Comparison of ENCODE assay signal across 13 cellular contexts in the genomic region with DNA sequence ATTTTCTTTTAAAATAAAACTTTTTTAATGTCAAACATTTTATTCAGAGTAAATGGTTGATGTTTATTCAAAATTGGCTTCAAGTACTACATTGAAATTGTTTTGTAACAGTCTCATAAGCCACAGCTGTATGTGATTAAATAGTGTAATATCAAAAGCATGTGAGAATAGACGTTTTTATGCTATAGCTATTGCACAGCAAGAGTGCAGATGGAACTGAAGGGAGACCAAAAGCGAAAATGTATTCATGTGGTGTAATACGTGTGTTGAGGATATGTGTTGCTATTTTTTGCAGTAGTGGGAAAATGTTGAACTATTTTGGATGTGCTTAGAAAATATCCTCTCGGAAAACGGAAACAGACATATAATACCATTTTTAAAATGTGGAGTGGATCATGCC. TPM values are rescaled to one million over a fixed set of nuclear protein-coding genes. Genes with fewer than 3 reads are reported as not detected.
A peak's percentile ranks its signal among the peaks of the same experiment; 100 is the strongest.
DNase-seq lines count a peak whose midpoint lies in the region; ATAC-seq, FAIRE-seq and TF ChIP-seq lines count a peak whose summit lies in the region.
"Had no signal": no experiment of that assay in that cellular context is flagged by ENCODE, and none has a peak within 500 bp of the region (broad histone marks: within the 10 kb centered on the region; RNA-seq: fewer than 3 reads in every experiment).

No MANE protein-coding gene starts in this region.

- intact Hi-C loops in activated CD4-positive, alpha-beta T cell treated with anti-CD3 and anti-CD28 coated beads for 36 hours (cut with DNase I, micrococcal nuclease), result no loop called here
- intact Hi-C loops in HepG2 (cut with micrococcal nuclease; ENCODE audit: unreplicated experiment), result no loop called here

- TF ChIP-seq RAD21 in HepG2 (CRISPR knock-in tag; IDR thresholded peaks at IDR 0.05), result no peak

- ATAC-seq in activated CD4-positive, alpha-beta T cell treated with anti-CD3 and anti-CD28 coated beads for 36 hours, result no peak
- no peak for ATAC-seq in HepG2

- no peaks in the 10 kb centered on the region for H3K27me3 ChIP-seq in ACC112 (ENCODE audit: insufficient read depth, low read length)
- H3K27me3 ChIP-seq in osteoblast (ENCODE audit: insufficient read depth, low read length), result no peaks in the 10 kb centered on the region
- H3K27me3 ChIP-seq in HepG2 (ENCODE audit: control insufficient read depth in 1 of 2, insufficient read depth in 2 of 2, low read length in 2 of 2), result peaks cover 0 to 3% of the 10 kb centered on the region in 2 experiments; a peak in 1 of 5 replicates
- H3K27me3 ChIP-seq: BLaER1 treated with 17β-estradiol and CSF1 and Interleukin-3, amounts not matched to agents 10 nM and 100 nM had no signal

- peak overlapping the region; percentile 64 for H3K4me3 ChIP-seq in ACC112 (ENCODE audit: low read depth, low read length)
- H3K4me3 ChIP-seq in osteoblast (ENCODE audit: insufficient read depth, low read length), result peak overlapping the region; percentile 65
- H3K4me3 ChIP-seq in HepG2 (replicated peaks in 1 of 3; ENCODE audit: insufficient read depth in 1 of 3, low read depth in 2 of 3, low read length in 3 of 3), result no peak overlapping the region
- H3K4me3 ChIP-seq: BLaER1 treated with 17β-estradiol and CSF1 and Interleukin-3, amounts not matched to agents 10 nM and 100 nM had no signal

- TF ChIP-seq CTCF in osteoblast (IDR thresholded peaks at IDR 0.05; ENCODE audit: extremely low read depth, low read depth, low read length) (no peak), HepG2 (CRISPR knock-in tag; IDR thresholded peaks at IDR 0.05) (no peak)

- H3K4me3 Mint-ChIP-seq in activated CD4-positive, alpha-beta T cell treated with anti-CD3 and anti-CD28 coated beads for 36 hours, result no peak overlapping the region

- H3K27ac Mint-ChIP-seq in activated CD4-positive, alpha-beta T cell treated with anti-CD3 and anti-CD28 coated beads for 36 hours, result no peak overlapping the region

- H4K20me1 ChIP-seq in osteoblast (ENCODE audit: insufficient read depth, low read length) (no peaks in the 10 kb centered on the region), HepG2 (ENCODE audit: insufficient read depth, low read length) (no peaks in the 10 kb centered on the region)
- H4K20me1 ChIP-seq: BLaER1 treated with 17β-estradiol and CSF1 and Interleukin-3, amounts not matched to agents 10 nM and 100 nM had no signal

- BruUV-seq in HepG2 (replicated peaks; lab: Mats Ljungman, UMichigan), result no TSS peak

- 2% methylated on average over 5 of the region's 5 CpGs for WGBS in HepG2 (ENCODE audit: low lambda C conversion rate)

- in situ Hi-C loops in HepG2 (cut with HindIII; ENCODE audit: extremely low pct_ligation_motif_present, low pct_unique_long_range_greater_than_20kb), result no loop called here

- no peak for TF ChIP-seq POLR2A in HepG2 (IDR thresholded peaks at IDR 0.05; ENCODE audit: insufficient read depth in 1 of 2, low read depth in 2 of 2, low read length in 2 of 2)

- no peaks in the 10 kb centered on the region for H3K36me3 Mint-ChIP-seq in activated CD4-positive, alpha-beta T cell treated with anti-CD3 and anti-CD28 coated beads for 36 hours (ENCODE audit: low read depth)

- H2AFZ ChIP-seq in ACC112 (ENCODE audit: low read length, unreplicated experiment), result no peak overlapping the region
- H2AFZ ChIP-seq in osteoblast (ENCODE audit: low read length), result peak overlapping the region; percentile 40
- H2AFZ ChIP-seq in HepG2 (ENCODE audit: low read length), result no peak overlapping the region

- peaks cover 26% of the 10 kb centered on the region for H3K4me1 Mint-ChIP-seq in activated CD4-positive, alpha-beta T cell treated with anti-CD3 and anti-CD28 coated beads for 36 hours

- FAIRE-seq in endometrium (lab: Jason Lieb, UNC) (peak; percentile 57), HepG2 (lab: Jason Lieb, UNC) (no peak)
- FAIRE-seq: GM19239 had no signal

- no peaks in the 10 kb centered on the region for H3K9me3 Mint-ChIP-seq in activated CD4-positive, alpha-beta T cell treated with anti-CD3 and anti-CD28 coated beads for 36 hours (ENCODE audit: low read depth)

- TF ChIP-seq EP300 in HepG2 (IDR thresholded peaks at IDR 0.05; ENCODE audit: low read depth in 2 of 2, low read length in 2 of 2) (no peak), HepG2 (CRISPR knock-in tag; IDR thresholded peaks at IDR 0.05; ENCODE audit: borderline replicate concordance) (no peak)

- H3K36me3 ChIP-seq in ACC112 (ENCODE audit: insufficient read depth, low read length) (no peaks in the 10 kb centered on the region), osteoblast (ENCODE audit: insufficient read depth, low read length) (no peaks in the 10 kb centered on the region), HepG2 (replicated peaks in 1 of 2; ENCODE audit: control insufficient read depth in 1 of 2, insufficient read depth in 2 of 2, low read length in 2 of 2) (no peaks in the 10 kb centered on the region)
- H3K36me3 ChIP-seq: BLaER1 treated with 17β-estradiol and CSF1 and Interleukin-3, amounts not matched to agents 10 nM and 100 nM had no signal

- POLR2A ChIA-PET in activated CD4-positive, alpha-beta T cell treated with anti-CD3 and anti-CD28 coated beads for 36 hours (lab: Charles Lee), result interaction anchor here (0.5 kb wide), 1 partner anchor 578 kb away, joined by 3 read pairs; no protein-coding TSS in a partner anchor
- POLR2A ChIA-PET in HepG2 (lab: Yijun Ruan, JAX), result no interaction called here

- H3K4me1 ChIP-seq in ACC112 (ENCODE audit: control insufficient read depth, insufficient read depth, low read length, unreplicated experiment), result peaks cover 42% of the 10 kb centered on the region
- peaks cover 50% of the 10 kb centered on the region for H3K4me1 ChIP-seq in osteoblast (ENCODE audit: insufficient read depth, low read length)
- peaks cover 13% of the 10 kb centered on the region for H3K4me1 ChIP-seq in HepG2 (ENCODE audit: insufficient read depth, low read length)

- CTCF ChIA-PET in activated CD4-positive, alpha-beta T cell treated with anti-CD3 and anti-CD28 coated beads for 36 hours (lab: Charles Lee), result no interaction called here
- CTCF ChIA-PET in HepG2 (lab: Yijun Ruan, JAX; ENCODE audit: low intra/inter-chr PET ratio, low total read pairs), result no interaction called here

- H3K9ac ChIP-seq in HepG2 (ENCODE audit: insufficient read depth, low read depth, low read length), result no peak overlapping the region
- H3K9ac ChIP-seq: BLaER1 treated with 17β-estradiol and CSF1 and Interleukin-3, amounts not matched to agents 10 nM and 100 nM had no signal

- DNase-seq in LHCN-M2 (ENCODE audit: low read depth) (peak; percentile 41), osteoblast (ENCODE audit: insufficient read length, low spot score, missing footprints) (no peak), AML-193 (lab: John Stamatoyannopoulos, UW) (no peak), NCI-H524 treated with DMSO at 0.1 percent for 48 hours (lab: John Stamatoyannopoulos, UW) (no peak), HepG2 (ENCODE audit: low spot score) (no peak)
- no peak for DNase-seq in activated CD4-positive, alpha-beta T cell treated with anti-CD3 and anti-CD28 coated beads for 36 hours
- DNase-seq: NCI-H524; stimulated activated CD4-positive, alpha-beta T cell treated with anti-CD3 and anti-CD28 coated beads, Interleukin-15, amount 100 ng/mL, for 24 hours had no signal

- H3K9me3 ChIP-seq in osteoblast (ENCODE audit: low read depth, low read length), result no peaks in the 10 kb centered on the region
- H3K9me3 ChIP-seq in HepG2 (ENCODE audit: low read length), result no peaks in the 10 kb centered on the region
- H3K9me3 ChIP-seq: BLaER1 treated with 17β-estradiol and CSF1 and Interleukin-3, amounts not matched to agents 10 nM and 100 nM had no signal

- H3K27ac ChIP-seq in ACC112 (ENCODE audit: low read depth, low read length), result peak overlapping the region; percentile 48
- H3K27ac ChIP-seq in osteoblast (ENCODE audit: low read depth, low read length), result peak overlapping the region; percentile 74
- no peak overlapping the region for H3K27ac ChIP-seq in HepG2 (ENCODE audit: extremely low read length, insufficient read depth, low read length)
- H3K27ac ChIP-seq: BLaER1 treated with 17β-estradiol and CSF1 and Interleukin-3, amounts not matched to agents 10 nM and 100 nM; HL-60 had no signal

- H3K4me2 ChIP-seq in osteoblast (ENCODE audit: insufficient read depth, low read length) (peak overlapping the region; percentile 89), HepG2 (ENCODE audit: low read depth, low read length) (no peak overlapping the region)
- H3K4me2 ChIP-seq: BLaER1 treated with 17β-estradiol and CSF1 and Interleukin-3, amounts not matched to agents 10 nM and 100 nM had no signal

- H3K27me3 Mint-ChIP-seq in activated CD4-positive, alpha-beta T cell treated with anti-CD3 and anti-CD28 coated beads for 36 hours, result peaks cover 16% of the 10 kb centered on the region

- peaks cover 94% of the 10 kb centered on the region for H3K79me2 ChIP-seq in ACC112 (ENCODE audit: control insufficient read depth, insufficient read depth, low read length, unreplicated experiment)
- peaks cover 98% of the 10 kb centered on the region for H3K79me2 ChIP-seq in osteoblast (ENCODE audit: insufficient read depth, low read length)
- no peaks in the 10 kb centered on the region for H3K79me2 ChIP-seq in HepG2 (ENCODE audit: insufficient read depth, low read length)

RNA-seq across cellular contexts. Expression of a gene that starts 6.0 kb away (rescaled TPM):
- total RNA-seq in LHCN-M2 (2014; rRNA removed), result 13.3 and 13.8 TPM in 2 replicates
- 11.7 TPM for polyA plus RNA-seq in LHCN-M2 (2012)
- total RNA-seq in osteoblast, result 80.4 and 81.1 TPM in 2 replicates
- 1 to 10 TPM; 1.5 to 2.0 TPM for total RNA-seq in activated CD4-positive, alpha-beta T cell treated with anti-CD3 and anti-CD28 coated beads for 36 hours
- total RNA-seq in HepG2 (2016; rRNA removed; fragmentation: Illumina TruSeq; extraction: Trizol), result not detected in 2 replicates
- total RNA-seq in HepG2 (2016; cell fraction: cytosol; rRNA removed; fragmentation: Illumina TruSeq; extraction: Trizol; ENCODE audit: low read depth), result not detected in 2 replicates
- 0.02 TPM in 1 of 2 replicates, not detected in the other for total RNA-seq in HepG2 (2016; cell fraction: insoluble cytoplasmic fraction; rRNA removed; fragmentation: Illumina TruSeq; extraction: Trizol)
- not detected in 2 replicates for total RNA-seq in HepG2 (2016; cell fraction: membrane; rRNA removed; fragmentation: Illumina TruSeq; extraction: Trizol)
- not detected in 2 replicates for total RNA-seq in HepG2 (2016; cell fraction: nucleus; rRNA removed; fragmentation: Illumina TruSeq; extraction: Trizol)
- not detected in 2 replicates for polyA plus RNA-seq in HepG2 (2011; rRNA removed)
- 0.05 TPM in 1 of 2 replicates, not detected in the other for polyA plus RNA-seq in HepG2 (2011; cell fraction: cytosol; rRNA removed)
- polyA plus RNA-seq in HepG2 (2011; cell fraction: nucleus; rRNA removed), result not detected in 2 replicates
- polyA plus RNA-seq in HepG2 (2012), result 0.05 TPM in 1 of 2 replicates, not detected in the other
- polyA plus RNA-seq in HepG2 (2016; cell fraction: cytosol; fragmentation: Illumina TruSeq; extraction: Trizol; ENCODE audit: low read depth), result not detected in 2 replicates
- not detected in 2 replicates for polyA plus RNA-seq in HepG2 (2016; cell fraction: insoluble cytoplasmic fraction; fragmentation: Illumina TruSeq; extraction: Trizol; ENCODE audit: low read depth)
- not detected in 2 replicates for polyA plus RNA-seq in HepG2 (2016; cell fraction: membrane; fragmentation: Illumina TruSeq; extraction: Trizol; ENCODE audit: low read depth)
- not detected in 2 replicates for polyA plus RNA-seq in HepG2 (2016; cell fraction: nucleus; fragmentation: Illumina TruSeq; extraction: Trizol; ENCODE audit: insufficient read depth, low read depth)
- 18.6 TPM in 1 of 2 replicates, not detected in the other for polyA minus RNA-seq in HepG2 (2011; rRNA and poly(A)+ RNA removed; ENCODE audit: low replicate concordance)
- polyA minus RNA-seq in HepG2 (2011; cell fraction: cytosol; rRNA and poly(A)+ RNA removed), result not detected in 2 replicates
- 0.50 and 0.52 TPM in 2 replicates for polyA minus RNA-seq in HepG2 (2011; cell fraction: nucleus; rRNA and poly(A)+ RNA removed)

Comparison
In these comparisons a context has a peak if more than half of its experiments do, and no peak if none do; other contexts are left out.
1. H3K4me3 ChIP-seq: peak in ACC112 (single experiment) and osteoblast (single experiment); none in HepG2 (0 of 3).